1 cellular context compared by ENCODE assay signal in the genomic region with DNA sequence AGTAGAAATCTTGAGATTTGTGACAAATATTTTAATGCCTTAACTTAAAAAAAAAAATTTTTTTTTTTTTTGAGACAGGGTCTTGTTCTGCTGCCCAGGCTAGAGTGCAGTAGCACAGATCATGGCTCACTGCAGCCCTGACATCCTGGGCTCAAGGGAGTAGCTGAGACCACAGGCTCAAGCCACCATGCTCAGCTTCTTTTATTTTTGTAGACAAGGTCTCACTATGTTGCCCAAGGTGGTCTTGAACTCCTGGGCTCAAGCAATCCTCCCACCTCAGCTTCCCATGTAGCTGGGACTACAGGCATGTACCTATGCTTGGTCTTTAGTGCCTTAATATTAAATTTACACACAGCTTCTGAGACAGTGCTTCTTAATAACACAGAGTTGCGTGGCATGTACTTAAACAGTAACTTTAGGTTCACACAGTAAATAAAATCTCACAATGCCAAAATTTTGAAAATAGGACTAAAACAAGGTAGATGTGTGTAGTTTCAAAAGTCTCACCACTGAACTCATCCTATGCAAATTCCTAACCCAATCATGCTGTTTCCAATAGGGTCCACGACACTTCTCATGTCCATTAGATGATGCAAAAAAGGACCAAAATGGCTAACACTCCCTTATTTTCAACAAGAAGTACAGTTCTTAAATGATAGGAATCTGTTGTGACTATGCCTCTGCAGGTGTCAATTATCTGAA.
TF ChIP-seq lines count a peak whose summit lies in the region.

No MANE protein-coding gene starts in this region.

TF ChIP-seq in endothelial cell of umbilical vein, 7 proteins besides CTCF, POLR2A, EP300 and RAD21:
- no peak for TF ChIP-seq POLR2AphosphoS5 (IDR thresholded peaks at IDR 0.05; ENCODE audit: insufficient read depth, low read depth, low read length)
- no peak for TF ChIP-seq MYC (IDR thresholded peaks at IDR 0.05; ENCODE audit: low read depth, low read length)
- TF ChIP-seq, protein P1, sequence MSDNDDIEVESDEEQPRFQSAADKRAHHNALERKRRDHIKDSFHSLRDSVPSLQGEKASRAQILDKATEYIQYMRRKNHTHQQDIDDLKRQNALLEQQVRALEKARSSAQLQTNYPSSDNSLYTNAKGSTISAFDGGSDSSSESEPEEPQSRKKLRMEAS (IDR thresholded peaks at IDR 0.05; ENCODE audit: insufficient read depth, insufficient read length): no peak
- TF ChIP-seq EZH2 (IDR thresholded peaks at IDR 0.05; ENCODE audit: borderline replicate concordance, low read depth, low read length, severe bottlenecking): no peak
- no peak for TF ChIP-seq GATA2 (IDR thresholded peaks at IDR 0.05; ENCODE audit: insufficient read depth, insufficient read length, low read depth, low read length)
- no peak for TF ChIP-seq JUN (IDR thresholded peaks at IDR 0.05; ENCODE audit: borderline replicate concordance, insufficient read depth, insufficient read length, low read depth)
- no peak for TF ChIP-seq FOS (IDR thresholded peaks at IDR 0.05; ENCODE audit: borderline replicate concordance, insufficient read depth, low read length)
